In genomic region chr2:111982822-111983221, GRCh38 we compare ENCODE assay signal across 26 cellular contexts.
A peak's percentile ranks its signal among the peaks of the same experiment; 100 is the strongest.
DNase-seq lines count a peak whose midpoint lies in the region; ATAC-seq, FAIRE-seq and TF ChIP-seq lines count a peak whose summit lies in the region.
"Had no signal": no experiment of that assay in that cellular context is flagged by ENCODE, and none has a peak within 500 bp of the region (broad histone marks: within the 10 kb centered on the region; RNA-seq: fewer than 3 reads in every experiment).

No MANE protein-coding gene starts in this region.

- in situ Hi-C loops in GM13976 (cut with MboI; ENCODE audit: low sequenced_read_pairs, unreplicated experiment): no loop called here
- in situ Hi-C loops in GM12878 (cut with MboI): no loop called here
- in situ Hi-C loops in gastrocnemius medialis (cut with MboI; ENCODE audit: low sequenced_read_pairs in 4 of 4): no loop called here

- no peak for TF ChIP-seq EP300 in GM12878 (IDR thresholded peaks at IDR 0.05; ENCODE audit: borderline replicate concordance in 1 of 2, control insufficient read depth in 1 of 2, low read depth in 2 of 2, low read length in 2 of 2)

- intact Hi-C loops in GM12878 (cut with micrococcal nuclease; ENCODE audit: unreplicated experiment) (no loop called here), gastrocnemius medialis (cut with DNase I; ENCODE audit: low total_unique reads) (no loop called here)

- H3K9me3 ChIP-seq in GM12878 (replicated peaks; ENCODE audit: control insufficient read depth, insufficient read depth, low read length) (no peaks in the 10 kb centered on the region; the same call in 1 of the 3 replicates), gastrocnemius medialis (no peaks in the 10 kb centered on the region)
- H3K9me3 ChIP-seq: Caco-2 had no signal

- peak; percentile 49 for ATAC-seq in HG03442 (IDR thresholded peaks at IDR 0.05; ENCODE audit: unreplicated experiment)
- peak; percentile 89 for ATAC-seq in GM12878
- no peak for ATAC-seq in gastrocnemius medialis
- ATAC-seq in GM18517 (IDR thresholded peaks at IDR 0.05; ENCODE audit: unreplicated experiment): no peak
- ATAC-seq: K562, left colon had no signal

- peak overlapping the region; percentile 42; the same call in 1 of the 2 replicates for H2AFZ ChIP-seq in GM12878 (ENCODE audit: control insufficient read depth, low read depth, low read length)

- H3K36me3 ChIP-seq in GM12878 (ENCODE audit: control insufficient read depth in 2 of 2, insufficient read depth in 2 of 2, low read length in 1 of 2) (no peaks in the 10 kb centered on the region; a peak in 1 of 4 replicates), gastrocnemius medialis (peaks cover 0 to 10% of the 10 kb centered on the region in 2 donors)

- H3K4me2 ChIP-seq in GM12878 (ENCODE audit: control insufficient read depth, insufficient read depth): peak overlapping the region; percentile 54
- H3K4me2 ChIP-seq: smooth muscle cell had no signal

- POLR2A ChIA-PET in GM12878 (lab: Charles Lee): interaction anchor here (0.9 to 1.0 kb wide), 2 partner anchors 23 to 75 kb away, joined by 3 to 4 read pairs; no protein-coding TSS in a partner anchor

- DNase-seq in activated naive CD4-positive, alpha-beta T cell treated with Interleukin-2 at 50 U/mL for 16 hours: peak; percentile 14
- DNase-seq in activated naive CD4-positive, alpha-beta T cell (lab: John Stamatoyannopoulos, UW): no peak
- DNase-seq in GM13976 (ENCODE audit: low spot score): peak; percentile 24
- DNase-seq in GM12878 (ENCODE audit: low read depth, low spot score): no peak
- no peak for DNase-seq in gastrocnemius medialis
- DNase-seq: activated effector memory CD4-positive, alpha-beta T cell treated with Interleukin-2 at 50 U/mL for 16 hours; C1 segment of cervical spinal cord; Caco-2; cerebellar nuclear complex; hippocampal formation; immature natural killer cell; left colon; NCI-H1105 treated with DMSO at 0.1 percent for 48 hours; NCI-H2029 treated with DMSO at 0.1 percent for 48 hours; NCI-H526 treated with DMSO at 0.1 percent for 48 hours; Right ventricle myocardium superior; T-helper 9 cell had no signal

- SMC1A ChIA-PET in GM12878 (lab: Charles Lee; ENCODE audit: uncharacterized antibody, unreplicated experiment): interaction anchor here (0.7 to 2.3 kb wide), 3 partner anchors 10 to 80 kb away, joined by 3 to 7 read pairs (median 3); no protein-coding TSS in a partner anchor

- TF ChIP-seq CTCF in GM13976 (IDR thresholded peaks at IDR 0.05; ENCODE audit: borderline replicate concordance, control extremely low read depth, extremely low read depth, insufficient read depth, missing control alignments) (no peak), GM12878 (IDR thresholded peaks at IDR 0.05 in 2 of 3, conservative IDR thresholded peaks at IDR 0.05 in 1 of 3; ENCODE audit: control insufficient read depth in 2 of 3, extremely low read depth in 1 of 3, insufficient read depth in 1 of 3, low read depth in 3 of 3, low read length in 3 of 3) (no peak), gastrocnemius medialis (IDR thresholded peaks at IDR 0.05 in 4 of 5, conservative IDR thresholded peaks at IDR 0.05 in 1 of 5) (no peak)

- no peak for TF ChIP-seq POLR2A in GM12878 (IDR thresholded peaks at IDR 0.05; ENCODE audit: low read depth, low read length)
- no peak for TF ChIP-seq POLR2A in gastrocnemius medialis (IDR thresholded peaks at IDR 0.05)

- H3K27ac ChIP-seq in GM12878 (ENCODE audit: control insufficient read depth, insufficient read depth) (no peak overlapping the region; the same call in 1 of the 2 replicates), gastrocnemius medialis (no peak overlapping the region)
- H3K27ac ChIP-seq: right atrium auricular region, VCaP had no signal

- BruUV-seq in GM12878 (replicated peaks; lab: Mats Ljungman, UMichigan): no TSS peak

- FAIRE-seq in GM12878 (lab: Jason Lieb, UNC): no peak
- FAIRE-seq: endometrium, frontal cortex, HTR-8/SVneo, K562 had no signal

- H4K20me1 ChIP-seq in GM12878 (ENCODE audit: control insufficient read depth, insufficient read depth): no peaks in the 10 kb centered on the region

- H3K27me3 ChIP-seq in GM12878 (replicated peaks in 1 of 2; ENCODE audit: control insufficient read depth in 2 of 2, insufficient read depth in 2 of 2, low read length in 1 of 2) (no peaks in the 10 kb centered on the region), gastrocnemius medialis (no peaks in the 10 kb centered on the region)
- H3K27me3 ChIP-seq: right atrium auricular region had no signal

- 2% methylated on average over 5 of the region's 5 CpGs for WGBS in GM12878 (ENCODE audit: insufficient coverage, insufficient replicate concordance, low lambda C conversion rate, missing lambda C conversion rate)

- peaks cover 6% of the 10 kb centered on the region for H3K4me1 ChIP-seq in GM12878 (ENCODE audit: control insufficient read depth, insufficient read depth, low read length)
- H3K4me1 ChIP-seq in gastrocnemius medialis: no peaks in the 10 kb centered on the region
- H3K4me1 ChIP-seq: right atrium auricular region had no signal

- no peak overlapping the region for H3K4me3 ChIP-seq in GM12878
- no peak overlapping the region for H3K4me3 ChIP-seq in gastrocnemius medialis
- H3K4me3 ChIP-seq: K562, right atrium auricular region, smooth muscle cell had no signal

- CTCF ChIA-PET in GM12878 (lab: Yijun Ruan, JAX): no interaction called here

- H3K79me2 ChIP-seq in GM12878 (ENCODE audit: control insufficient read depth, insufficient read depth, low read length): no peaks in the 10 kb centered on the region

- H3K9ac ChIP-seq in GM12878 (ENCODE audit: control insufficient read depth, insufficient read depth, low read length): no peak overlapping the region

- RAD21 ChIA-PET in GM12878 (lab: Charles Lee; ENCODE audit: unreplicated experiment): interaction anchor here (1.2 to 2.5 kb wide), 2 partner anchors 18 to 77 kb away, joined by 4 to 9 read pairs; no protein-coding TSS in a partner anchor

- TF ChIP-seq RAD21 in GM12878 (IDR thresholded peaks at IDR 0.05; ENCODE audit: insufficient read depth, low read depth, low read length): no peak

TF ChIP-seq in GM12878, 131 proteins besides CTCF, POLR2A, EP300 and RAD21:
- TF ChIP-seq RUNX3 (IDR thresholded peaks at IDR 0.05; ENCODE audit: low read length) (peak; percentile 60), NFIC (IDR thresholded peaks at IDR 0.05; ENCODE audit: low read depth, low read length) (peak; percentile 63; the same call in 1 of the 2 replicates), EED (IDR thresholded peaks at IDR 0.05; ENCODE audit: low read depth) (0 out of 2 replicates have a peak, but pooled peaks have one; percentile 11), POU2F2 (IDR thresholded peaks at IDR 0.05; ENCODE audit: borderline replicate concordance, low read depth, low read length) (no peak), IRF5 (IDR thresholded peaks at IDR 0.05; ENCODE audit: borderline replicate concordance) (no peak), CREM (IDR thresholded peaks at IDR 0.05; ENCODE audit: low read depth) (0 out of 2 replicates have a peak, but pooled peaks have one; percentile 18), ZNF622 (IDR thresholded peaks at IDR 0.05) (no peak), RCOR1 (conservative IDR thresholded peaks at IDR 0.05; ENCODE audit: low read depth, low read length) (no peak), MAX (IDR thresholded peaks at IDR 0.05; ENCODE audit: low read depth, low read length) (no peak), GABPA (IDR thresholded peaks at IDR 0.05; ENCODE audit: low read depth) (peak; percentile 42; the same call in 1 of the 2 replicates), BHLHE40 (IDR thresholded peaks at IDR 0.05; ENCODE audit: borderline replicate concordance in 1 of 2, low read depth in 2 of 2, low read length in 1 of 2) (peak; percentile 6 to 12; a peak in 1 of 4 replicates), ZNF24 (IDR thresholded peaks at IDR 0.05) (peak; percentile 84; the same call in 1 of the 2 replicates), TCF7 (IDR thresholded peaks at IDR 0.05; ENCODE audit: borderline replicate concordance) (peak; percentile 30; the same call in 1 of the 2 replicates), JUNB (IDR thresholded peaks at IDR 0.05) (peak; percentile 56)

Comparison
In these comparisons a context has a peak if more than half of its experiments do, and no peak if none do; other contexts are left out.
1. DNase-seq: peak in activated naive CD4-positive, alpha-beta T cell treated with Interleukin-2 at 50 U/mL for 16 hours (single experiment) and GM13976 (single experiment); none in activated naive CD4-positive, alpha-beta T cell (0 of 4), GM12878 (single experiment) and gastrocnemius medialis (0 of 2).
2. ATAC-seq: peak in HG03442 (single experiment) and GM12878 (single experiment); none in gastrocnemius medialis (0 of 2) and GM18517 (single experiment).